Comparison of ENCODE assay signal across 8 cellular contexts in the genomic region with DNA sequence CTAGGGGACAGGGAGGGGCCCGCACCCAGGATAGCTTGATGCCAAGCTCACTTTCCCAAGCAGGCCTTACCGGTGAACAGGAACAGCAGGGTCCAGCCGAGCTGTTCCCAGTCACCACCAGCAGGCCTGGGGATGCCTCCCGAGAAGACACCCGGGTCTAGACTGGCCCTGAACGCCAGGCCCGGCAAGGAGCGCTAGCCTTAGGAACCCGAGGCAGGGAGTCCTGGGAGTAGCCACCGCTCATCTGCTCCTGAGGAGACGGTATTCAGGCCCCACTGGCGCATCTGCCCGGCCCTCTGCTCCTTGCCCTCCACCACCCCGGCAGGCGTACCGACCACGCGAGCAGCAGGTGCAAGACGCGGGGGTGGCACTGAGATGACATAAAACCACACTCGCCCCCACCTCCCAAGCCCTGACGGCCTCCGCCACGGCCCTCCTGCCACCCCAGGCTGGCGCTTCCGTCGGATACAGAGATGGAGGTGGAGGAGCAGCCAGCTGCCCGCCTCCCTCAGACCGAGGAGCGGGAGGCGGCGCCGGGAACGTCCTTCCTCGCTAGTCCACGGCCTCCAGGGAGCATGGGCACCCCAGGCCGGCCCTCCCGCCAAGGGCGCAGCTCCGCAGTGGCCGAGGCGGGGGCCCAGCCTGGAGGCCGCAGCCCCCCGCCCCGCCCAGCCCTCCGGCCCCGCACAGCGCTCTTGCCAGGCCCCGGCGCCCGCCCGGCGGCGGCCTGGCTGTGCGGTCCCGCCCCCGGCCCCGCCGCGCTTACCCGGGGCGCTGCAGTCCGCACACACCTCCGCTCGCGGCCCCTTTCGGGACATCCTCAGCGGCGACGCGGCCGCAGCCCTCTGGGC. TPM values are rescaled to one million over a fixed set of nuclear protein-coding genes. Genes with fewer than 3 reads are reported as not detected.
DNase-seq lines count a peak whose midpoint lies in the region; ATAC-seq and TF ChIP-seq lines count a peak whose summit lies in the region.

No MANE protein-coding gene starts in this region.

- peak overlapping the region; percentile 80 for H3K4me3 ChIP-seq in lung

- peaks cover 16 to 33% of the 10 kb centered on the region in 2 donors for H3K4me1 ChIP-seq in lung (ENCODE audit: control insufficient read depth in 2 of 2, insufficient read depth in 2 of 2, low read length in 2 of 2)

- H3K9me3 ChIP-seq in lung (ENCODE audit: control insufficient read depth in 2 of 2, insufficient read depth in 1 of 2, low read length in 1 of 2) = no peaks in the 10 kb centered on the region

- DNase-seq in 8988T (peak; percentile 49), cerebellum (ENCODE audit: low spot score) (peak; percentile 45), lung (ENCODE audit: low spot score) (no peak), inferior parietal cortex (ENCODE audit: extremely low spot score) (no peak)
- DNase-seq in T-helper 2 cell treated with Interferon-gamma antibody and Interleukin-4, amounts not matched to agents 5 μg/mL and 100 μg/mL, for 36 hours (ENCODE audit: low spot score) = peak; percentile 61
- DNase-seq in stimulated activated naive CD8-positive, alpha-beta T cell treated with anti-CD3 and anti-CD28 coated beads, Interleukin-15, amount 100 ng/mL, for 72 hours = peak in 1 of 2 donors; percentile 59

- H3K27ac ChIP-seq in lung (ENCODE audit: low read depth in 1 of 2, low read length in 1 of 2) = peak overlapping the region; percentile 80 to 92

- no peaks in the 10 kb centered on the region for H3K9me3 Mint-ChIP-seq in T-helper 2 cell treated with Interferon-gamma antibody and Interleukin-4, amounts not matched to agents 5 μg/mL and 100 μg/mL, for 36 hours
- no peaks in the 10 kb centered on the region for H3K9me3 Mint-ChIP-seq in stimulated activated naive CD8-positive, alpha-beta T cell treated with anti-CD3 and anti-CD28 coated beads, Interleukin-15, amount 100 ng/mL, for 72 hours

- 1% methylated on average over 46 to 72 of the region's 72 CpGs for WGBS in lung, 2 donors

- H3K36me3 ChIP-seq in lung (ENCODE audit: control insufficient read depth in 2 of 2, insufficient read depth in 2 of 2, low read length in 2 of 2) = no peaks in the 10 kb centered on the region

- no peaks in the 10 kb centered on the region for H3K27me3 Mint-ChIP-seq in T-helper 2 cell treated with Interferon-gamma antibody and Interleukin-4, amounts not matched to agents 5 μg/mL and 100 μg/mL, for 36 hours (ENCODE audit: low read depth)
- H3K27me3 Mint-ChIP-seq in stimulated activated naive CD8-positive, alpha-beta T cell treated with anti-CD3 and anti-CD28 coated beads, Interleukin-15, amount 100 ng/mL, for 72 hours = no peaks in the 10 kb centered on the region

- H3K27ac Mint-ChIP-seq in T-helper 2 cell treated with Interferon-gamma antibody and Interleukin-4, amounts not matched to agents 5 μg/mL and 100 μg/mL, for 36 hours = no peak overlapping the region
- peak overlapping the region; percentile 41 to 84 for H3K27ac Mint-ChIP-seq in stimulated activated naive CD8-positive, alpha-beta T cell treated with anti-CD3 and anti-CD28 coated beads, Interleukin-15, amount 100 ng/mL, for 72 hours

- no peak for TF ChIP-seq CTCF in lung (IDR thresholded peaks at IDR 0.05; ENCODE audit: control extremely low read depth, extremely low read depth)

- H3K27me3 ChIP-seq in lung (ENCODE audit: control insufficient read depth, insufficient read depth) = no peaks in the 10 kb centered on the region

- ATAC-seq in GM18511 (IDR thresholded peaks at IDR 0.05; ENCODE audit: unreplicated experiment) (peak; percentile 26), HG03457 (IDR thresholded peaks at IDR 0.05; ENCODE audit: unreplicated experiment) (peak; percentile 4), lung (ENCODE audit: insufficient read depth, low FRiP score) (no peak)
- ATAC-seq in stimulated activated naive CD8-positive, alpha-beta T cell treated with anti-CD3 and anti-CD28 coated beads, Interleukin-15, amount 100 ng/mL, for 72 hours = peak; percentile 30

- H3K4me1 Mint-ChIP-seq in T-helper 2 cell treated with Interferon-gamma antibody and Interleukin-4, amounts not matched to agents 5 μg/mL and 100 μg/mL, for 36 hours (ENCODE audit: low read depth) = peaks cover 56% of the 10 kb centered on the region
- peaks cover 86% of the 10 kb centered on the region for H3K4me1 Mint-ChIP-seq in stimulated activated naive CD8-positive, alpha-beta T cell treated with anti-CD3 and anti-CD28 coated beads, Interleukin-15, amount 100 ng/mL, for 72 hours

- H3K4me3 Mint-ChIP-seq in T-helper 2 cell treated with Interferon-gamma antibody and Interleukin-4, amounts not matched to agents 5 μg/mL and 100 μg/mL, for 36 hours = peak overlapping the region; percentile 97
- peak overlapping the region; percentile 95 to 98 for H3K4me3 Mint-ChIP-seq in stimulated activated naive CD8-positive, alpha-beta T cell treated with anti-CD3 and anti-CD28 coated beads, Interleukin-15, amount 100 ng/mL, for 72 hours

- peaks cover 1% of the 10 kb centered on the region for H3K36me3 Mint-ChIP-seq in T-helper 2 cell treated with Interferon-gamma antibody and Interleukin-4, amounts not matched to agents 5 μg/mL and 100 μg/mL, for 36 hours (ENCODE audit: low read depth)

RNA-seq across cellular contexts. Expression of gene GIT1, which starts 0.7 kb away (rescaled TPM):
- total RNA-seq in cerebellum (35.7 TPM), lung (10 to 100 TPM; 44.0 to 49.9 TPM)
- polyA plus RNA-seq in lung = 10 to 100 TPM; 29.8 to 38.4 TPM

RNA-seq across cellular contexts. Expression of gene ANKRD13B, which starts 4.1 kb away (rescaled TPM):
- total RNA-seq in cerebellum (28.6 TPM), lung (1 to 10 TPM; 6.6 to 6.9 TPM)
- 1 to 10 TPM; 2.7 to 3.2 TPM for polyA plus RNA-seq in lung

RNA-seq across cellular contexts. Expression of gene TP53I13, which starts 20.3 kb away (rescaled TPM):
- total RNA-seq in cerebellum = 11.7 TPM
- total RNA-seq in lung = 10 to 100 TPM; 24.2 to 69.4 TPM
- polyA plus RNA-seq in lung = 100 to 1,000 TPM in 1 of 2 donors, 10 to 100 TPM in 1; 53.4 to 126 TPM

RNA-seq across cellular contexts. Expression of gene ABHD15, which starts 21.9 kb away (rescaled TPM):
- 1.8 TPM for total RNA-seq in cerebellum
- 10 to 100 TPM in 1 of 2 donors, 1 to 10 TPM in 1; 4.1 to 10.5 TPM for total RNA-seq in lung
- 1 to 10 TPM; 4.0 to 6.3 TPM for polyA plus RNA-seq in lung

RNA-seq across cellular contexts. Expression of gene CORO6, which starts 33.9 kb away (rescaled TPM):
- total RNA-seq in cerebellum (1.3 TPM), lung (1 to 10 TPM; 1.7 to 8.4 TPM)
- 10 to 100 TPM in 1 of 2 donors, 1 to 10 TPM in 1; 3.3 to 14.4 TPM for polyA plus RNA-seq in lung

Comparison
In these comparisons a context has a peak if more than half of its experiments do, and no peak if none do; other contexts are left out.
1. DNase-seq: peak in 8988T (single experiment), T-helper 2 cell treated with Interferon-gamma antibody and Interleukin-4, amounts not matched to agents 5 μg/mL and 100 μg/mL, for 36 hours (single experiment) and cerebellum (single experiment); none in lung (single experiment) and inferior parietal cortex (single experiment).